Comparison of ENCODE assay signal across 8 cellular contexts in genomic region chr1:74717626-74718025, GRCh38. TPM values are rescaled to one million over a fixed set of nuclear protein-coding genes. Genes with fewer than 3 reads are reported as not detected.
"Had no signal": no experiment of that assay in that cellular context is flagged by ENCODE, and none has a peak within 500 bp of the region (broad histone marks: within the 10 kb centered on the region; RNA-seq: fewer than 3 reads in every experiment).

No MANE protein-coding gene starts in this region.

- H3K27ac ChIP-seq: HL-60 had no signal

- DNase-seq: IMR-90, KBM-7, KG1 had no signal

- ATAC-seq: HepG2, K562 had no signal

- H3K4me3 ChIP-seq: K562 had no signal

RNA-seq across cellular contexts. Expression of gene ERICH3, which starts 44.0 kb away (rescaled TPM):
- total RNA-seq: HepG2, HT-29, IMR-90, K562 had no signal
- polyA plus RNA-seq: IgD-negative memory B cell, IMR-90, K562 had no signal
